Comparison of ENCODE assay signal across 2 cellular contexts in genomic region chr4:112968456-112969159, GRCh38.
TF ChIP-seq lines count a peak whose summit lies in the region.

No MANE protein-coding gene starts in this region.

TF ChIP-seq in IMR-90, 13 proteins besides CTCF, POLR2A, EP300 and RAD21 (continued from another document):
- no peak for TF ChIP-seq BHLHE40 (IDR thresholded peaks at IDR 0.05; ENCODE audit: low read depth, low read length)

TF ChIP-seq in K562, 482 proteins besides CTCF, POLR2A, EP300 and RAD21:
- no peak for TF ChIP-seq ZBTB11 (CRISPR knock-in tag; IDR thresholded peaks at IDR 0.05)
- peak; percentile 39 for TF ChIP-seq RFX1 (IDR thresholded peaks at IDR 0.05)
- TF ChIP-seq USF2 (CRISPR knock-in tag; IDR thresholded peaks at IDR 0.05) = no peak
- TF ChIP-seq ZBTB33 (CRISPR knock-in tag; IDR thresholded peaks at IDR 0.05) = no peak
